Comparison of ENCODE assay signal across 8 cellular contexts in genomic region chr15:52100807-52101206, GRCh38. TPM values are rescaled to one million over a fixed set of nuclear protein-coding genes. Genes with fewer than 3 reads are reported as not detected.
DNase-seq lines count a peak whose midpoint lies in the region; ATAC-seq and TF ChIP-seq lines count a peak whose summit lies in the region.

No MANE protein-coding gene starts in this region.

- H3K4me3 Mint-ChIP-seq in CD4-positive, alpha-beta T cell, result no peak overlapping the region

- DNase-seq in GM04503 (ENCODE audit: low read depth) (peak; percentile 65), Peyer's patch (peak; percentile 46 to 89 (median 56)), fibroblast of mammary gland (ENCODE audit: low read depth) (peak; percentile 98), renal cortical epithelial cell (ENCODE audit: low read depth) (peak; percentile 92), NCI-H510A treated with DMSO at 0.1 percent for 48 hours (lab: John Stamatoyannopoulos, UW) (no peak)
- no peak for DNase-seq in CD4-positive, alpha-beta T cell

- TF ChIP-seq POLR2A in Peyer's patch (IDR thresholded peaks at IDR 0.05), result no peak

- no peaks in the 10 kb centered on the region for H3K4me1 ChIP-seq in Peyer's patch

- intact Hi-C loops in CD4-positive, alpha-beta T cell (cut with DNase I, micrococcal nuclease), result no loop called here

- H3K9me3 Mint-ChIP-seq in CD4-positive, alpha-beta T cell, result no peaks in the 10 kb centered on the region

- H3K27ac Mint-ChIP-seq in CD4-positive, alpha-beta T cell, result no peak overlapping the region

- CTCF ChIA-PET in CD4-positive, alpha-beta T cell (lab: Charles Lee), result no interaction called here

- H3K4me1 Mint-ChIP-seq in CD4-positive, alpha-beta T cell (ENCODE audit: low read depth), result no peaks in the 10 kb centered on the region

- no peak for ATAC-seq in GM19023 (IDR thresholded peaks at IDR 0.05; ENCODE audit: unreplicated experiment)
- no peak for ATAC-seq in CD4-positive, alpha-beta T cell (ENCODE audit: poor library complexity)
- ATAC-seq in GM21529 (IDR thresholded peaks at IDR 0.05; ENCODE audit: unreplicated experiment), result no peak

- H3K36me3 Mint-ChIP-seq in CD4-positive, alpha-beta T cell (ENCODE audit: low read depth), result no peaks in the 10 kb centered on the region

- H3K36me3 ChIP-seq in Peyer's patch, result no peaks in the 10 kb centered on the region

- H3K27ac ChIP-seq in Peyer's patch, result peak overlapping the region in 1 of 4 donors; percentile 21
- H3K27ac ChIP-seq in CD4-positive, alpha-beta T cell (ENCODE audit: low read depth, low read length), result no peak overlapping the region

- H3K9me3 ChIP-seq in Peyer's patch, result no peaks in the 10 kb centered on the region
- H3K9me3 ChIP-seq in CD4-positive, alpha-beta T cell (ENCODE audit: control insufficient read depth, low read length), result no peaks in the 10 kb centered on the region

- no peaks in the 10 kb centered on the region for H3K27me3 ChIP-seq in Peyer's patch
- no peaks in the 10 kb centered on the region for H3K27me3 ChIP-seq in CD4-positive, alpha-beta T cell (ENCODE audit: control insufficient read depth, insufficient read depth, low read length)

- no peaks in the 10 kb centered on the region for H3K27me3 Mint-ChIP-seq in CD4-positive, alpha-beta T cell

- TF ChIP-seq CTCF in Peyer's patch (IDR thresholded peaks at IDR 0.05), result no peak
- no peak for TF ChIP-seq CTCF in fibroblast of mammary gland (conservative IDR thresholded peaks at IDR 0.05; ENCODE audit: control insufficient read depth, insufficient read depth, low read depth, low read length)
- TF ChIP-seq CTCF in CD4-positive, alpha-beta T cell (IDR thresholded peaks at IDR 0.05), result no peak

- POLR2A ChIA-PET in CD4-positive, alpha-beta T cell (lab: Charles Lee), result no interaction called here

- H3K4me3 ChIP-seq in Peyer's patch (no peak overlapping the region), fibroblast of mammary gland (ENCODE audit: control insufficient read depth, low read depth, low read length) (no peak overlapping the region)

RNA-seq across cellular contexts. Expression of gene BCL2L10, which starts 11.8 kb away (rescaled TPM):
- total RNA-seq in Peyer's patch (1 to 10 TPM in 3 of 4 donors, not detected in 1; 5.1 to 9.6 (median 5.9) TPM), renal cortical epithelial cell (0.60 and 0.87 TPM in 2 replicates)
- total RNA-seq in CD4-positive, alpha-beta T cell, result under 1 TPM; 0.20 to 0.55 TPM

Comparison
In these comparisons a context has a peak if more than half of its experiments do, and no peak if none do; other contexts are left out.
1. DNase-seq: peak in GM04503 (single experiment), Peyer's patch (3 of 3), fibroblast of mammary gland (single experiment) and renal cortical epithelial cell (single experiment); none in CD4-positive, alpha-beta T cell (0 of 10) and NCI-H510A treated with DMSO at 0.1 percent for 48 hours (single experiment).